ENCODE assay signal across 22 cellular contexts in genomic region chr10:71433983-71434744, GRCh38. TPM values are rescaled to one million over a fixed set of nuclear protein-coding genes. Genes with fewer than 3 reads are reported as not detected.
A peak's percentile ranks its signal among the peaks of the same experiment; 100 is the strongest.
DNase-seq lines count a peak whose midpoint lies in the region; ATAC-seq, FAIRE-seq and TF ChIP-seq lines count a peak whose summit lies in the region.
"Had no signal": no experiment of that assay in that cellular context is flagged by ENCODE, and none has a peak within 500 bp of the region (broad histone marks: within the 10 kb centered on the region; RNA-seq: fewer than 3 reads in every experiment).

No MANE protein-coding gene starts in this region.

- no peak for TF ChIP-seq POLR2A in breast epithelium (IDR thresholded peaks at IDR 0.05)

- no peak overlapping the region for H3K27ac ChIP-seq in breast epithelium
- H3K27ac ChIP-seq: ascending aorta, colonic mucosa, pancreas, skin epidermis had no signal

- H3K27ac Mint-ChIP-seq in MCF 10A (ENCODE audit: low read depth, unreplicated experiment) (no peak overlapping the region), brain (peak overlapping the region in 3 of 5 experiments; percentile 29 to 66 (median 50)), natural killer cell (peak overlapping the region in 1 of 2 donors; percentile 71)
- H3K27ac Mint-ChIP-seq: HFFc6 had no signal

- no peaks in the 10 kb centered on the region for H3K9me3 ChIP-seq in breast epithelium
- H3K9me3 ChIP-seq: ascending aorta, colonic mucosa, pancreas had no signal

- no peak overlapping the region for H3K4me3 ChIP-seq in breast epithelium
- H3K4me3 ChIP-seq: ascending aorta, colonic mucosa, pancreas, skin epidermis had no signal

- peak; percentile 69 for FAIRE-seq in urothelium cell line (lab: Jason Lieb, UNC)
- FAIRE-seq: D721Med, pancreas had no signal

- H3K4me3 Mint-ChIP-seq in MCF 10A (ENCODE audit: unreplicated experiment) (no peak overlapping the region), brain (no peak overlapping the region), natural killer cell (peak overlapping the region; percentile 38)
- H3K4me3 Mint-ChIP-seq: activated T-cell treated with anti-CD3 and anti-CD28 coated beads, Interleukin-2, amount 50 U/mL, for 4 hours; HFFc6 had no signal

- H3K36me3 ChIP-seq in breast epithelium: no peaks in the 10 kb centered on the region
- H3K36me3 ChIP-seq: ascending aorta, colonic mucosa, pancreas had no signal

- H3K27me3 Mint-ChIP-seq in MCF 10A (ENCODE audit: insufficient read depth, unreplicated experiment) (peaks cover 37% of the 10 kb centered on the region), brain (no peaks in the 10 kb centered on the region), natural killer cell (ENCODE audit: low read depth in 2 of 2) (peaks cover 11% of the 10 kb centered on the region in 2 donors)

- CTCF ChIA-PET in MCF 10A (lab: Yijun Ruan, JAX): interaction anchor here (0.5 kb wide), 1 partner anchor 15 kb away, joined by 3 read pairs; no protein-coding TSS in a partner anchor

- H3K9me3 Mint-ChIP-seq in MCF 10A (ENCODE audit: unreplicated experiment): no peaks in the 10 kb centered on the region
- H3K9me3 Mint-ChIP-seq in brain: peaks cover 0 to 7% (median 0%) of the 10 kb centered on the region in 5 experiments
- H3K9me3 Mint-ChIP-seq in natural killer cell: no peaks in the 10 kb centered on the region
- H3K9me3 Mint-ChIP-seq: activated T-cell treated with anti-CD3 and anti-CD28 coated beads, Interleukin-2, amount 50 U/mL, for 4 hours; HFFc6 had no signal

- POLR2A ChIA-PET in MCF 10A (lab: Yijun Ruan, JAX): interaction anchor here (0.7 kb wide), 1 partner anchor 193 kb away, joined by 3 read pairs; no protein-coding TSS in a partner anchor

- no peaks in the 10 kb centered on the region for H3K27me3 ChIP-seq in breast epithelium
- H3K27me3 ChIP-seq: ascending aorta, colonic mucosa, pancreas had no signal

- H3K4me1 ChIP-seq in breast epithelium: no peaks in the 10 kb centered on the region
- H3K4me1 ChIP-seq: ascending aorta, colonic mucosa, pancreas had no signal

- BruUV-seq in MCF 10A (replicated peaks; lab: Mats Ljungman, UMichigan): no TSS peak

- H3K4me1 Mint-ChIP-seq in MCF 10A (ENCODE audit: insufficient read depth, unreplicated experiment) (no peaks in the 10 kb centered on the region), brain (peaks cover 81% of the 10 kb centered on the region), natural killer cell (peaks cover 17 to 23% of the 10 kb centered on the region in 2 donors)

- peak; percentile 66 to 95 (median 91) for ATAC-seq in natural killer cell
- no peak for ATAC-seq in HG03139 (IDR thresholded peaks at IDR 0.05; ENCODE audit: unreplicated experiment)
- ATAC-seq: activated CD4-positive, CD25-positive, alpha-beta regulatory T cell treated with anti-CD3 and anti-CD28 coated beads, Interleukin-2, amount 50 U/mL, for 24 hours had no signal

- no peak for TF ChIP-seq CTCF in MCF 10A (IDR thresholded peaks at IDR 0.05; ENCODE audit: unreplicated experiment)
- TF ChIP-seq CTCF in breast epithelium (IDR thresholded peaks at IDR 0.05): no peak
- no peak for TF ChIP-seq CTCF in brain (conservative IDR thresholded peaks at IDR 0.05)
- no peak for TF ChIP-seq CTCF in natural killer cell (IDR thresholded peaks at IDR 0.05)

- H3K36me3 Mint-ChIP-seq in MCF 10A (ENCODE audit: insufficient read depth, unreplicated experiment): no peaks in the 10 kb centered on the region
- no peaks in the 10 kb centered on the region for H3K36me3 Mint-ChIP-seq in brain
- no peaks in the 10 kb centered on the region for H3K36me3 Mint-ChIP-seq in natural killer cell

- intact Hi-C loops in MCF 10A (cut with micrococcal nuclease) (no loop called here), breast epithelium (cut with DNase I; ENCODE audit: low total_unique reads) (no loop called here), natural killer cell (cut with micrococcal nuclease) (no loop called here)

- DNase-seq in MCF 10A (ENCODE audit: unreplicated experiment) (peak; percentile 14), breast epithelium (ENCODE audit: low spot score in 2 of 2) (no peak), natural killer cell (peak; percentile 48), urothelium cell line (ENCODE audit: low spot score) (no peak), D341Med (ENCODE audit: low spot score) (no peak), HT-29 (ENCODE audit: low spot score) (no peak)
- DNase-seq: activated T-cell treated with anti-CD3 and anti-CD28 coated beads, Interleukin-2, amount 50 U/mL, for 4 hours; colonic mucosa; erythroblast; HFFc6; IMR-90; MV-4-11; NCI-H2081; NCI-H82; pancreas; stimulated activated naive CD4-positive, alpha-beta T cell had no signal

RNA-seq across cellular contexts. Expression of gene CDH23, which starts 37.4 kb away (rescaled TPM):
- 0.02 and 0.07 TPM in 2 replicates for total RNA-seq in MCF 10A (2022)
- total RNA-seq in breast epithelium: 10 to 100 TPM in 2 of 3 donors, 1 to 10 TPM in 1; 8.5 to 13.8 (median 11.6) TPM
- 5.9 TPM for polyA plus RNA-seq in brain (ENCODE audit: insufficient read depth, low read depth, low replicate concordance)
- 1 to 10 TPM; 1.2 to 6.0 (median 4.3) TPM for total RNA-seq in natural killer cell
- 0.05 and 0.63 TPM in 2 replicates for total RNA-seq in HT-29 (2014; rRNA removed; shearing (Covaris generic))

Comparison
In these comparisons a context has a peak if more than half of its experiments do, and no peak if none do; other contexts are left out.
1. DNase-seq: peak in MCF 10A (single experiment) and natural killer cell (single experiment); none in breast epithelium (0 of 2), urothelium cell line (single experiment), D341Med (single experiment) and HT-29 (single experiment).